ENCODE assay signal across 17 cellular contexts in the genomic region with DNA sequence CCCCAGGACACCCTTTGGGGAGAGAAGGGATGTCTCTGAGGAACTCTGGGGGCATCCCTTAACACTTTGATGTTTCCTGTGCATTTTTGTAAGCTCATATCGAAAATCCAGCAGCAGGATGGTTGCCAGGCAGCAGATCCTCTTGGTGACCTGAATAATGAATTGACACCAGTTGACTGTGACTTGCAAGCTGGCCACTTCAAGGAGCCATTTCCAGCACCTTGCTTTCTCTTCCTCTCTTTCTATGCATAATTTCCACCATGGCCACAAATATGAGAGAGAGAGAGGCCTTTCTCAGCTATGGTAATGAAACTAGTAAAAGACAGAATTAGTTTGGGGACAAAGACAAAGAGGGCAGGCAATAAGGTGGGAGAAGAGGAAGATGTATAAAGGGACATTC.
"Had no signal": no experiment of that assay in that cellular context is flagged by ENCODE, and none has a peak within 500 bp of the region (broad histone marks: within the 10 kb centered on the region; RNA-seq: fewer than 3 reads in every experiment).

No MANE protein-coding gene starts in this region.

- H3K4me3 ChIP-seq: lung, spleen, tibial artery had no signal

- DNase-seq: activated CD4-positive, alpha-beta memory T cell treated with anti-CD3 and anti-CD28 coated beads, Interleukin-2, amount 10 ng/mL, durations not matched to agents 7 days and 5 days; activated CD4-positive, alpha-beta T cell treated with anti-CD3 and anti-CD28 coated beads, Interleukin-2, amount 10 ng/mL, durations not matched to agents 24 days and 14 days; activated effector memory CD4-positive, alpha-beta T cell treated with Interleukin-2 at 50 U/mL for 16 hours; activated naive CD4-positive, alpha-beta T cell treated with anti-CD3 and anti-CD28 coated beads, Interleukin-2, amount 10 ng/mL, durations not matched to agents 7 days and 5 days; activated T-cell treated with anti-CD3 and anti-CD28 coated beads, Interleukin-2, amount 50 U/mL, for 72 hours; effector CD4-positive, alpha-beta T cell; foreskin fibroblast; immature natural killer cell; naive thymus-derived CD8-positive, alpha-beta T cell; retina; spleen; stimulated activated CD4-positive, alpha-beta T cell treated with anti-CD3 and anti-CD28 coated beads, Interleukin-4, amount 100 ng/mL, for 1 hour; stimulated activated naive CD8-positive, alpha-beta T cell treated with anti-CD3 and anti-CD28 coated beads, Interleukin-15, Interleukin-2, amounts not matched to agents 100 U/mL and 50 U/mL, for 24 hours; tibial artery had no signal

- ATAC-seq: activated CD4-positive, CD25-positive, alpha-beta regulatory T cell treated with anti-CD3 and anti-CD28 coated beads, Interleukin-2, amount 50 U/mL, for 24 hours; activated T-cell treated with anti-CD3 and anti-CD28 coated beads, Interleukin-2, amount 50 U/mL, for 72 hours; left lobe of liver; naive thymus-derived CD8-positive, alpha-beta T cell; stimulated activated naive CD8-positive, alpha-beta T cell treated with anti-CD3 and anti-CD28 coated beads, Interleukin-15, Interleukin-2, amounts not matched to agents 100 U/mL and 50 U/mL, for 24 hours had no signal

- H3K27ac ChIP-seq: spleen, tibial artery had no signal

- H3K36me3 ChIP-seq: spleen, tibial artery had no signal

- H3K9me3 ChIP-seq: spleen, tibial artery had no signal

- H3K4me1 ChIP-seq: spleen, tibial artery had no signal
